Comparison of ENCODE assay signal across 26 cellular contexts in the genomic region with DNA sequence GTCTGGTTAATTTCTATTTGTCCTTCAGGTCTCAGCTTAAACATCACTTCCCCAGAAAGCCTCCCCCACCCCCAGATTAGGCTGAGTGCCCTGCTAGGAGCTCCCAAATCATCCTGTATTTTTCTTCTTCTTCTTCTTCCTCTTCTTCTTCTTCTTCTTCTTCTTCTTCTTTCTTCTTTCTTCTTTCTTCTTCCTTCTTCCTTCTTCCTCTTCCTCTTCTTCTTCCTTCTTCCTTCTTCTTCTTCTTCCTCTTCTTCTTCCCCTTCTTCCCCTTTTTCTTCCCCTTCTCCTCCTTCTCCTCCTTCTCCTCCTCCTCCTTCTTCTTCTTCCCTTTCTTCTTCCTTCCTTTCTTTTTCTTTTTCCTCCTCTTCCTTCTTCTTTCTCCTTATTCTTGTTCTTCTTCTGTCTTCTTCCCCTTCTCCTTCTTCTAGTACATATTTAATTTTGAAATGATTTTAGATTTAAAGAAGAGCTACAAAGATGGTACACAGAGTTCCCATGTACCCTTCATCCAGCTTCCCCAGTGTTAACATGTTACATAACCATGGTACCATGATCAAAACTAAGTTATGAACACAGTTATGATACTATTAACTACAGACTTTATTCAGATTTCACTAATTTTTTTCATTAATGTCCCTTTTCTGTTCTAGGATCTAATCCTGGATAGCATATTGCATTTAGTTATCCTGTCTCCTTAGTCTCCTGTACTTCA.
"Had no signal": no experiment of that assay in that cellular context is flagged by ENCODE, and none has a peak within 500 bp of the region (broad histone marks: within the 10 kb centered on the region; RNA-seq: fewer than 3 reads in every experiment).

No MANE protein-coding gene starts in this region.

- H3K36me3 Mint-ChIP-seq: memory B cell; naive thymus-derived CD4-positive, alpha-beta T cell; stimulated activated effector memory CD8-positive, alpha-beta T cell treated with anti-CD3 and anti-CD28 coated beads, Interleukin-12 subunit alpha, Interleukin-12 subunit beta, amount 100 ng/mL, for 72 hours had no signal

- H3K4me3 ChIP-seq: hepatocyte, left ventricle myocardium inferior, lung, mucosa of descending colon, ovary, right atrium auricular region, skin epidermis, spleen, suprapubic skin, thoracic aorta, tibial artery, upper lobe of right lung had no signal

- H3K27me3 Mint-ChIP-seq: progenitor cell of endocrine pancreas had no signal

- H2AFZ ChIP-seq: hepatocyte had no signal

- H3K4me2 ChIP-seq: hepatocyte had no signal

- H3K9me3 ChIP-seq: left ventricle myocardium inferior, mucosa of descending colon, ovary, spleen, suprapubic skin, thoracic aorta, tibial artery, upper lobe of right lung had no signal

- H3K9me3 Mint-ChIP-seq: naive thymus-derived CD4-positive, alpha-beta T cell; nephron; neural crest cell; stimulated activated effector memory CD8-positive, alpha-beta T cell treated with anti-CD3 and anti-CD28 coated beads, Interleukin-12 subunit alpha, Interleukin-12 subunit beta, amount 100 ng/mL, for 72 hours; stimulated activated naive CD8-positive, alpha-beta T cell treated with anti-CD3 and anti-CD28 coated beads, Interleukin-15, Interleukin-2, amounts not matched to agents 100 ng/mL and 50 ng/mL, for 24 hours had no signal

- H3K4me1 Mint-ChIP-seq: nephron; neural crest cell; stimulated activated effector memory CD8-positive, alpha-beta T cell treated with anti-CD3 and anti-CD28 coated beads, Interleukin-12 subunit alpha, Interleukin-12 subunit beta, amount 100 ng/mL, for 72 hours had no signal

- H3K4me3 Mint-ChIP-seq: memory B cell; naive thymus-derived CD4-positive, alpha-beta T cell; nephron; neural crest cell; stimulated activated effector memory CD8-positive, alpha-beta T cell treated with anti-CD3 and anti-CD28 coated beads, Interleukin-12 subunit alpha, Interleukin-12 subunit beta, amount 100 ng/mL, for 72 hours; stimulated activated naive CD8-positive, alpha-beta T cell treated with anti-CD3 and anti-CD28 coated beads, Interleukin-15, Interleukin-2, amounts not matched to agents 100 ng/mL and 50 ng/mL, for 24 hours had no signal

- H3K27ac Mint-ChIP-seq: memory B cell; nephron; progenitor cell of endocrine pancreas; stimulated activated effector memory CD8-positive, alpha-beta T cell treated with anti-CD3 and anti-CD28 coated beads, Interleukin-12 subunit alpha, Interleukin-12 subunit beta, amount 100 ng/mL, for 72 hours; stimulated activated naive CD8-positive, alpha-beta T cell treated with anti-CD3 and anti-CD28 coated beads, Interleukin-15, Interleukin-2, amounts not matched to agents 100 ng/mL and 50 ng/mL, for 24 hours had no signal

- H3K4me1 ChIP-seq: left ventricle myocardium inferior, right atrium auricular region, suprapubic skin, tibial artery, upper lobe of right lung had no signal

- H3K27me3 ChIP-seq: hepatocyte, ovary, right atrium auricular region, spleen, tibial artery, upper lobe of right lung had no signal

- H3K27ac ChIP-seq: hepatocyte, left ventricle myocardium inferior, ovary, right atrium auricular region, skin epidermis, spleen, suprapubic skin, thoracic aorta, tibial artery, upper lobe of right lung had no signal

- H3K79me2 ChIP-seq: hepatocyte had no signal

- DNase-seq: islet precursor cell; left ventricle myocardium inferior; midbrain; mucosa of descending colon; naive thymus-derived CD4-positive, alpha-beta T cell; ovary; spleen; stimulated activated CD4-positive, alpha-beta T cell treated with anti-CD3 and anti-CD28 coated beads, Interleukin-4, amount 100 ng/mL, for 24 hours; stimulated activated naive CD4-positive, alpha-beta T cell; tibial artery; trophoblast cell; upper lobe of right lung had no signal

- FAIRE-seq: urothelium cell line had no signal

- ATAC-seq: mucosa of descending colon; naive thymus-derived CD4-positive, alpha-beta T cell; sciatic nerve; stimulated activated effector memory CD8-positive, alpha-beta T cell treated with anti-CD3 and anti-CD28 coated beads, Interleukin-12 subunit alpha, Interleukin-12 subunit beta, amount 100 ng/mL, for 72 hours; upper lobe of right lung had no signal
